18 cellular contexts compared by ENCODE assay signal in genomic region chr7:103810112-103810744, GRCh38.
DNase-seq lines count a peak whose midpoint lies in the region; ATAC-seq lines count a peak whose summit lies in the region.
"Had no signal": no experiment of that assay in that cellular context is flagged by ENCODE, and none has a peak within 500 bp of the region (broad histone marks: within the 10 kb centered on the region; RNA-seq: fewer than 3 reads in every experiment).

No MANE protein-coding gene starts in this region.

- peaks cover 27 to 38% (median 30%) of the 10 kb centered on the region in 3 donors for H3K4me1 Mint-ChIP-seq in T-cell

- H3K27me3 Mint-ChIP-seq in T-cell = peaks cover 0 to 5% of the 10 kb centered on the region in 2 donors
- H3K27me3 Mint-ChIP-seq: activated CD4-positive, alpha-beta T cell treated with anti-CD3 and anti-CD28 coated beads for 36 hours had no signal

- H4K20me1 ChIP-seq in GM23248 (ENCODE audit: insufficient read depth) = no peaks in the 10 kb centered on the region
- H4K20me1 ChIP-seq: BLaER1 had no signal

- in situ Hi-C loops in GM23248 (cut with MboI) = no loop called here

- H3K9me3 ChIP-seq in GM23248 (ENCODE audit: low read depth) = no peaks in the 10 kb centered on the region
- H3K9me3 ChIP-seq: BLaER1, esophagus muscularis mucosa, prostate gland, suprapubic skin had no signal

- H3K9ac ChIP-seq in GM23248 = no peak overlapping the region
- H3K9ac ChIP-seq: BLaER1 had no signal

- no peak for ATAC-seq in T-cell (replicated peaks in 1 of 4)
- ATAC-seq: activated CD4-positive, alpha-beta T cell treated with anti-CD3 and anti-CD28 coated beads for 36 hours had no signal

- 0 out of 2 replicates have a peak, but pooled peaks cover 6% of the 10 kb centered on the region for H3F3A ChIP-seq in GM23248 (ENCODE audit: insufficient read depth)

- H3K4me3 ChIP-seq in GM23248 = no peak overlapping the region
- H3K4me3 ChIP-seq: BLaER1, esophagus muscularis mucosa, prostate gland, suprapubic skin had no signal

- H3K4me2 ChIP-seq in GM23248 (ENCODE audit: unreplicated experiment) = no peak overlapping the region
- H3K4me2 ChIP-seq: BLaER1 had no signal

- H3K27ac ChIP-seq in GM23248 = no peak overlapping the region
- H3K27ac ChIP-seq: BLaER1, esophagus muscularis mucosa, prostate gland, suprapubic skin had no signal

- H3K4me3 Mint-ChIP-seq in T-cell = no peak overlapping the region
- H3K4me3 Mint-ChIP-seq: activated CD4-positive, alpha-beta T cell treated with anti-CD3 and anti-CD28 coated beads for 36 hours; H9; neural crest cell had no signal

- CTCF ChIA-PET in T-cell (lab: Charles Lee) = no interaction called here

- H3K27me3 ChIP-seq in GM23248 (replicated peaks; ENCODE audit: insufficient read depth) = no peaks in the 10 kb centered on the region
- H3K27me3 ChIP-seq: BLaER1, esophagus muscularis mucosa, suprapubic skin had no signal

- H3K27ac Mint-ChIP-seq in T-cell = peak overlapping the region in 1 of 2 donors; percentile 17
- H3K27ac Mint-ChIP-seq: activated CD4-positive, alpha-beta T cell treated with anti-CD3 and anti-CD28 coated beads for 36 hours had no signal

- H3K9me3 Mint-ChIP-seq in T-cell = no peaks in the 10 kb centered on the region
- H3K9me3 Mint-ChIP-seq: H9, neural crest cell had no signal

- WGBS in GM23248 (ENCODE audit: low coverage in 1 of 2, low lambda C conversion rate in 2 of 2, missing lambda C conversion rate in 2 of 2), 2 experiments = 21 to 26% methylated on average over 11 of the region's 11 CpGs

- H3K36me3 ChIP-seq in GM23248 (ENCODE audit: low read depth) = no peaks in the 10 kb centered on the region
- H3K36me3 ChIP-seq: BLaER1, esophagus muscularis mucosa, prostate gland, suprapubic skin had no signal

- H3K36me3 Mint-ChIP-seq in T-cell = no peaks in the 10 kb centered on the region

- H3K79me2 ChIP-seq in GM23248 (ENCODE audit: insufficient read depth) = no peaks in the 10 kb centered on the region

- no peak for DNase-seq in GM23248
- peak; percentile 60 for DNase-seq in SK-N-DZ (ENCODE audit: low spot score)
- peak; percentile 51 for DNase-seq in left kidney (ENCODE audit: low read depth, low spot score)
- DNase-seq in NOMO-1 treated with dmso at 0.1 percent for 144 hours (lab: John Stamatoyannopoulos, UW; ENCODE audit: unreplicated experiment) = no peak
- no peak for DNase-seq in T-cell
- no peak for DNase-seq in DMS53 treated with DMSO at 0.1 percent for 48 hours (lab: John Stamatoyannopoulos, UW; ENCODE audit: unreplicated experiment)
- no peak for DNase-seq in activated CD8-positive, alpha-beta memory T cell treated with anti-CD3 and anti-CD28 coated beads for 24 hours
- DNase-seq: activated CD4-positive, alpha-beta T cell treated with anti-CD3 and anti-CD28 coated beads for 36 hours; activated effector memory CD4-positive, alpha-beta T cell treated with Interleukin-2 at 50 U/mL for 16 hours; DMS 273 treated with DMSO at 0.1 percent for 48 hours; H9; Karpas-422; NCI-H1105 treated with DMSO at 0.1 percent for 48 hours had no signal

- no peaks in the 10 kb centered on the region for H3K9me2 ChIP-seq in GM23248 (ENCODE audit: insufficient read depth)

- H2AFZ ChIP-seq in GM23248 = peak overlapping the region; percentile 19; the same call in 1 of the 2 replicates

- POLR2A ChIA-PET in T-cell (lab: Charles Lee) = no interaction called here

- H3K4me1 ChIP-seq in GM23248 (ENCODE audit: insufficient read depth) = 0 out of 2 replicates have a peak, but pooled peaks cover 6% of the 10 kb centered on the region
- H3K4me1 ChIP-seq: BLaER1, esophagus muscularis mucosa, prostate gland, suprapubic skin had no signal

Comparison
In these comparisons a context has a peak if more than half of its experiments do, and no peak if none do; other contexts are left out.
1. DNase-seq: peak in SK-N-DZ (single experiment) and left kidney (single experiment); none in GM23248 (single experiment), NOMO-1 treated with dmso at 0.1 percent for 144 hours (single experiment), T-cell (0 of 34), DMS53 treated with DMSO at 0.1 percent for 48 hours (single experiment) and activated CD8-positive, alpha-beta memory T cell treated with anti-CD3 and anti-CD28 coated beads for 24 hours (single experiment).